ENCODE assay signal across 25 cellular contexts in genomic region chr2:167832840-167833239, GRCh38.
DNase-seq lines count a peak whose midpoint lies in the region; ATAC-seq, FAIRE-seq and TF ChIP-seq lines count a peak whose summit lies in the region.
"Had no signal": no experiment of that assay in that cellular context is flagged by ENCODE, and none has a peak within 500 bp of the region (broad histone marks: within the 10 kb centered on the region; RNA-seq: fewer than 3 reads in every experiment).

No MANE protein-coding gene starts in this region.

- no peaks in the 10 kb centered on the region for H3K9me3 ChIP-seq in HepG2 (ENCODE audit: low read length)
- H3K9me3 ChIP-seq: right lobe of liver, SJSA1, thoracic aorta had no signal

- TF ChIP-seq EP300 in HepG2 (IDR thresholded peaks at IDR 0.05; ENCODE audit: low read depth in 2 of 2, low read length in 2 of 2): no peak
- no peak for TF ChIP-seq EP300 in HepG2 (CRISPR knock-in tag; IDR thresholded peaks at IDR 0.05; ENCODE audit: borderline replicate concordance)

- no peaks in the 10 kb centered on the region for H3K27me3 Mint-ChIP-seq in chondrocyte (ENCODE audit: low read depth)
- H3K27me3 Mint-ChIP-seq in nephron progenitor cell (ENCODE audit: low read depth, poor library complexity): peaks cover 3% of the 10 kb centered on the region
- H3K27me3 Mint-ChIP-seq in HFFc6 (ENCODE audit: insufficient read depth): no peaks in the 10 kb centered on the region
- peaks cover 2% of the 10 kb centered on the region for H3K27me3 Mint-ChIP-seq in activated T-helper 2 cell treated with anti-CD3 and anti-CD28 coated beads, Interferon-gamma antibody, Interleukin-2, Interleukin-4, amounts not matched to agents 10 μg/mL and 5 μg/mL and 100 μg/mL, durations not matched to agents 14 hours and 24 hours and 36 hours (ENCODE audit: low read depth)

- no peak for TF ChIP-seq RAD21 in HepG2 (CRISPR knock-in tag; IDR thresholded peaks at IDR 0.05)

- H3K9me3 Mint-ChIP-seq in chondrocyte (ENCODE audit: low read depth): peaks cover 2% of the 10 kb centered on the region
- H3K9me3 Mint-ChIP-seq in nephron progenitor cell: peaks cover 19% of the 10 kb centered on the region
- peaks cover 43% of the 10 kb centered on the region for H3K9me3 Mint-ChIP-seq in HFFc6
- H3K9me3 Mint-ChIP-seq in activated T-helper 2 cell treated with anti-CD3 and anti-CD28 coated beads, Interferon-gamma antibody, Interleukin-2, Interleukin-4, amounts not matched to agents 10 μg/mL and 5 μg/mL and 100 μg/mL, durations not matched to agents 14 hours and 24 hours and 36 hours: no peaks in the 10 kb centered on the region
- H3K9me3 Mint-ChIP-seq: activated naive CD4-positive, alpha-beta T cell treated with anti-CD3 and anti-CD28 coated beads for 36 hours; activated T-cell treated with anti-CD3 and anti-CD28 coated beads, Interleukin-2, amount 50 U/mL, for 4 hours; memory B cell; T-helper 1 cell treated with Interleukin-12 subunit alpha and Interleukin-12 subunit beta and Interleukin-4 antibody, amounts not matched to agents 30 μg/mL and 1 μg/mL, for 36 hours had no signal

- no peak for ATAC-seq in HepG2
- ATAC-seq: activated T-cell treated with anti-CD3 and anti-CD28 coated beads, Interleukin-2, amount 50 U/mL, for 4 hours had no signal

- H3K9ac ChIP-seq in HepG2 (ENCODE audit: insufficient read depth, low read depth, low read length): no peak overlapping the region

- no peak for FAIRE-seq in HepG2 (lab: Jason Lieb, UNC)
- FAIRE-seq: endothelial cell of umbilical vein had no signal

- no peaks in the 10 kb centered on the region for H3K79me2 ChIP-seq in HepG2 (ENCODE audit: insufficient read depth, low read length)

- peaks cover 2% of the 10 kb centered on the region for H3K36me3 Mint-ChIP-seq in chondrocyte (ENCODE audit: low read depth)
- H3K36me3 Mint-ChIP-seq in nephron progenitor cell (ENCODE audit: low read depth): peaks cover 6% of the 10 kb centered on the region
- H3K36me3 Mint-ChIP-seq in HFFc6 (ENCODE audit: low read depth): no peaks in the 10 kb centered on the region
- H3K36me3 Mint-ChIP-seq in activated T-helper 2 cell treated with anti-CD3 and anti-CD28 coated beads, Interferon-gamma antibody, Interleukin-2, Interleukin-4, amounts not matched to agents 10 μg/mL and 5 μg/mL and 100 μg/mL, durations not matched to agents 14 hours and 24 hours and 36 hours (ENCODE audit: low read depth): no peaks in the 10 kb centered on the region
- H3K36me3 Mint-ChIP-seq: memory B cell, naive B cell had no signal

- no peaks in the 10 kb centered on the region for H4K20me1 ChIP-seq in HepG2 (ENCODE audit: insufficient read depth, low read length)

- peak overlapping the region; percentile 9 for H3K27ac Mint-ChIP-seq in chondrocyte (ENCODE audit: unreplicated experiment)
- H3K27ac Mint-ChIP-seq in nephron progenitor cell: peak overlapping the region; percentile 92
- no peak overlapping the region for H3K27ac Mint-ChIP-seq in HFFc6
- no peak overlapping the region for H3K27ac Mint-ChIP-seq in activated T-helper 2 cell treated with anti-CD3 and anti-CD28 coated beads, Interferon-gamma antibody, Interleukin-2, Interleukin-4, amounts not matched to agents 10 μg/mL and 5 μg/mL and 100 μg/mL, durations not matched to agents 14 hours and 24 hours and 36 hours
- H3K27ac Mint-ChIP-seq: activated naive CD4-positive, alpha-beta T cell treated with anti-CD3 and anti-CD28 coated beads for 36 hours; memory B cell; naive B cell; T-helper 1 cell treated with Interleukin-12 subunit alpha and Interleukin-12 subunit beta and Interleukin-4 antibody, amounts not matched to agents 30 μg/mL and 1 μg/mL, for 36 hours had no signal

- H3K4me3 ChIP-seq in HepG2 (replicated peaks in 1 of 3; ENCODE audit: insufficient read depth in 1 of 3, low read depth in 2 of 3, low read length in 3 of 3): no peak overlapping the region
- H3K4me3 ChIP-seq: right lobe of liver, SJSA1, thoracic aorta had no signal

- in situ Hi-C loops in HepG2 (cut with HindIII; ENCODE audit: extremely low pct_ligation_motif_present, low pct_unique_long_range_greater_than_20kb): no loop called here

- POLR2A ChIA-PET in HepG2 (lab: Yijun Ruan, JAX): no interaction called here

- 94% methylated on average over 5 of the region's 5 CpGs for WGBS in HepG2 (ENCODE audit: low lambda C conversion rate)

- no peak overlapping the region for H3K4me3 Mint-ChIP-seq in chondrocyte (ENCODE audit: unreplicated experiment)
- no peak overlapping the region for H3K4me3 Mint-ChIP-seq in nephron progenitor cell
- H3K4me3 Mint-ChIP-seq in HFFc6: no peak overlapping the region
- no peak overlapping the region for H3K4me3 Mint-ChIP-seq in activated T-helper 2 cell treated with anti-CD3 and anti-CD28 coated beads, Interferon-gamma antibody, Interleukin-2, Interleukin-4, amounts not matched to agents 10 μg/mL and 5 μg/mL and 100 μg/mL, durations not matched to agents 14 hours and 24 hours and 36 hours (ENCODE audit: low read depth)
- H3K4me3 Mint-ChIP-seq: activated naive CD4-positive, alpha-beta T cell treated with anti-CD3 and anti-CD28 coated beads for 36 hours; activated T-cell treated with anti-CD3 and anti-CD28 coated beads, Interleukin-2, amount 50 U/mL, for 4 hours; memory B cell; naive B cell; T-helper 1 cell treated with Interleukin-12 subunit alpha and Interleukin-12 subunit beta and Interleukin-4 antibody, amounts not matched to agents 30 μg/mL and 1 μg/mL, for 36 hours had no signal

- no TSS peak for BruUV-seq in HepG2 (replicated peaks; lab: Mats Ljungman, UMichigan)

- CTCF ChIA-PET in HepG2 (lab: Yijun Ruan, JAX; ENCODE audit: low intra/inter-chr PET ratio, low total read pairs): no interaction called here

- H3K27me3 ChIP-seq in HepG2 (ENCODE audit: control insufficient read depth in 1 of 2, insufficient read depth in 2 of 2, low read length in 2 of 2): no peaks in the 10 kb centered on the region
- H3K27me3 ChIP-seq: right lobe of liver, SJSA1 had no signal

- peak; percentile 11 for DNase-seq in Daoy (ENCODE audit: low read depth)
- peak; percentile 69 for DNase-seq in NCI-H69 (lab: John Stamatoyannopoulos, UW)
- no peak for DNase-seq in chondrocyte (ENCODE audit: low spot score)
- no peak for DNase-seq in nephron progenitor cell
- no peak for DNase-seq in HFFc6
- no peak for DNase-seq in HepG2 (ENCODE audit: low spot score)
- no peak for DNase-seq in activated T-helper 2 cell treated with anti-CD3 and anti-CD28 coated beads, Interferon-gamma antibody, Interleukin-2, Interleukin-4, amounts not matched to agents 10 μg/mL and 5 μg/mL and 100 μg/mL, durations not matched to agents 14 hours and 24 hours and 36 hours (ENCODE audit: low spot score)
- no peak for DNase-seq in posterior cingulate gyrus
- DNase-seq: activated CD4-positive, alpha-beta T cell treated with anti-CD3 and anti-CD28 coated beads for 4 hours; activated naive CD4-positive, alpha-beta T cell treated with anti-CD3 and anti-CD28 coated beads for 36 hours; activated T-cell treated with anti-CD3 and anti-CD28 coated beads, Interleukin-2, amount 50 U/mL, for 4 hours; caudate nucleus; naive B cell; NCI-H2029; NCI-H446; nucleus accumbens; right lobe of liver; stimulated activated CD4-positive, alpha-beta T cell treated with anti-CD3 and anti-CD28 coated beads, Interleukin-12 subunit alpha, Interleukin-12 subunit beta, amount 100 ng/mL, for 4 hours; stimulated activated CD4-positive, alpha-beta T cell treated with anti-CD3 and anti-CD28 coated beads, Interleukin-4, amount 100 ng/mL, for 4 hours; stimulated activated naive CD4-positive, alpha-beta T cell treated with Interleukin-2 at 50 U/mL for 16 hours had no signal

- no peak overlapping the region for H3K4me2 ChIP-seq in HepG2 (ENCODE audit: low read depth, low read length)

- intact Hi-C loops in HepG2 (cut with micrococcal nuclease; ENCODE audit: unreplicated experiment) (no loop called here), posterior cingulate gyrus (cut with DNase I) (no loop called here)
- intact Hi-C loops in activated T-helper 2 cell treated with anti-CD3 and anti-CD28 coated beads, Interferon-gamma antibody, Interleukin-2, Interleukin-4, amounts not matched to agents 10 μg/mL and 5 μg/mL and 100 μg/mL, durations not matched to agents 14 hours and 24 hours and 36 hours (cut with micrococcal nuclease): no loop called here

- H3K36me3 ChIP-seq in HepG2 (replicated peaks in 1 of 2; ENCODE audit: control insufficient read depth in 1 of 2, insufficient read depth in 2 of 2, low read length in 2 of 2): no peaks in the 10 kb centered on the region
- H3K36me3 ChIP-seq: right lobe of liver, SJSA1, thoracic aorta had no signal

- H3K27ac ChIP-seq in HepG2 (ENCODE audit: extremely low read length, insufficient read depth, low read length): no peak overlapping the region
- H3K27ac ChIP-seq: right lobe of liver, SJSA1, thoracic aorta had no signal

- H3K4me1 Mint-ChIP-seq in chondrocyte (ENCODE audit: low read depth): peaks cover 7% of the 10 kb centered on the region
- H3K4me1 Mint-ChIP-seq in nephron progenitor cell: peaks cover 24% of the 10 kb centered on the region
- no peaks in the 10 kb centered on the region for H3K4me1 Mint-ChIP-seq in HFFc6 (ENCODE audit: low read depth)
- H3K4me1 Mint-ChIP-seq in activated T-helper 2 cell treated with anti-CD3 and anti-CD28 coated beads, Interferon-gamma antibody, Interleukin-2, Interleukin-4, amounts not matched to agents 10 μg/mL and 5 μg/mL and 100 μg/mL, durations not matched to agents 14 hours and 24 hours and 36 hours (ENCODE audit: low read depth): no peaks in the 10 kb centered on the region
- H3K4me1 Mint-ChIP-seq: memory B cell, naive B cell had no signal

- no peak overlapping the region for H2AFZ ChIP-seq in HepG2 (ENCODE audit: low read length)

- TF ChIP-seq POLR2A in HepG2 (IDR thresholded peaks at IDR 0.05; ENCODE audit: insufficient read depth in 1 of 2, low read depth in 2 of 2, low read length in 2 of 2): no peak

- H3K4me1 ChIP-seq in HepG2 (ENCODE audit: insufficient read depth, low read length): peaks cover 35% of the 10 kb centered on the region
- H3K4me1 ChIP-seq: SJSA1 had no signal

- no peak for TF ChIP-seq CTCF in chondrocyte (IDR thresholded peaks at IDR 0.05)
- no peak for TF ChIP-seq CTCF in nephron progenitor cell (IDR thresholded peaks at IDR 0.05)
- TF ChIP-seq CTCF in HFFc6 (IDR thresholded peaks at IDR 0.05): no peak
- no peak for TF ChIP-seq CTCF in HepG2 (CRISPR knock-in tag; IDR thresholded peaks at IDR 0.05)

TF ChIP-seq in HepG2, 621 proteins besides CTCF, POLR2A, EP300 and RAD21 (continues in another document):
- TF ChIP-seq ZC3H4 (CRISPR knock-in tag; IDR thresholded peaks at IDR 0.05; ENCODE audit: borderline replicate concordance) (no peak), ZNF557 (CRISPR knock-in tag; IDR thresholded peaks at IDR 0.05) (no peak), ZNF350 (CRISPR knock-in tag; IDR thresholded peaks at IDR 0.05; ENCODE audit: borderline replicate concordance, low read depth) (no peak), ZBTB42 (CRISPR knock-in tag; IDR thresholded peaks at IDR 0.05) (no peak), ZBTB3 (CRISPR knock-in tag; IDR thresholded peaks at IDR 0.05; ENCODE audit: borderline replicate concordance, low read depth) (no peak), ZNF839 (CRISPR knock-in tag; IDR thresholded peaks at IDR 0.05; ENCODE audit: borderline replicate concordance) (no peak), NFKB2 (CRISPR knock-in tag; IDR thresholded peaks at IDR 0.05; ENCODE audit: borderline replicate concordance) (no peak)

Comparison
In these comparisons a context has a peak if more than half of its experiments do, and no peak if none do; other contexts are left out.
1. DNase-seq: peak in Daoy (single experiment) and NCI-H69 (single experiment); none in chondrocyte (single experiment), nephron progenitor cell (single experiment), HFFc6 (single experiment), HepG2 (single experiment), activated T-helper 2 cell treated with anti-CD3 and anti-CD28 coated beads, Interferon-gamma antibody, Interleukin-2, Interleukin-4, amounts not matched to agents 10 μg/mL and 5 μg/mL and 100 μg/mL, durations not matched to agents 14 hours and 24 hours and 36 hours (single experiment) and posterior cingulate gyrus (0 of 10).
2. H3K27ac Mint-ChIP-seq: peak in chondrocyte (single experiment) and nephron progenitor cell (single experiment); none in HFFc6 (single experiment) and activated T-helper 2 cell treated with anti-CD3 and anti-CD28 coated beads, Interferon-gamma antibody, Interleukin-2, Interleukin-4, amounts not matched to agents 10 μg/mL and 5 μg/mL and 100 μg/mL, durations not matched to agents 14 hours and 24 hours and 36 hours (single experiment).